ENCODE assay signal across 14 cellular contexts in the genomic region with DNA sequence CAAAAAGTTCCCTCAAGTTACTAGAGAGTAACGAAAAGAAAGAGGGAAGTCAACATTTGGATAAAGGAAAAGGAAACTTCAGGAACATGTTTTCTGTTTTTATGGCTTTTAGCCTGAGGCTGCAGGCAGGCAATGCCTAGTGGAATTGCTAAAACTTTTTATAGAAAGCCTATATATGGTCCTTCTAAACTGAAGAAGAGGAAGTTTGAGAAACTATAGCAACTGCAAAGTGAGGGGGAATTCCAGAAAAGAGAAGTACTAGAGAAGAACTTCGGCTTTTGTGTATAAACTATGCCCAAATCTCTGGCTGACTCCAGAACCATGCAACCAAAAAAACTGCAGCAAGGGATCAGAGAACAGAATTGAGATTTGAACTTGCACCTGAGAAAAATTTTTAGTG.
DNase-seq lines count a peak whose midpoint lies in the region; ATAC-seq, FAIRE-seq and TF ChIP-seq lines count a peak whose summit lies in the region.
"Had no signal": no experiment of that assay in that cellular context is flagged by ENCODE, and none has a peak within 500 bp of the region (broad histone marks: within the 10 kb centered on the region; RNA-seq: fewer than 3 reads in every experiment).

No MANE protein-coding gene starts in this region.

- no peak overlapping the region for H3K27ac ChIP-seq in spleen
- H3K27ac ChIP-seq: foreskin keratinocyte, right lobe of liver had no signal

- peaks cover 0 to 12% (median 0%) of the 10 kb centered on the region in 6 donors for H3K4me1 ChIP-seq in spleen
- H3K4me1 ChIP-seq: foreskin keratinocyte, right lobe of liver had no signal

- H3K36me3 ChIP-seq in spleen, result no peaks in the 10 kb centered on the region
- H3K36me3 ChIP-seq: right lobe of liver had no signal

- POLR2A ChIA-PET in activated CD4-positive, alpha-beta memory T cell treated with anti-CD3 and anti-CD28 coated beads, Interleukin-2, amount 10 ng/mL, durations not matched to agents 7 days and 5 days (lab: Charles Lee), result no interaction called here

- no peak overlapping the region for H3K4me3 ChIP-seq in spleen
- H3K4me3 ChIP-seq: right lobe of liver had no signal

- H3K36me3 Mint-ChIP-seq in activated CD4-positive, alpha-beta memory T cell treated with anti-CD3 and anti-CD28 coated beads, Interleukin-2, amount 10 ng/mL, durations not matched to agents 7 days and 5 days (ENCODE audit: low read depth), result no peaks in the 10 kb centered on the region
- H3K36me3 Mint-ChIP-seq: CD4-positive, CD25-positive, alpha-beta regulatory T cell had no signal

- H3K27me3 ChIP-seq in spleen (replicated peaks in 1 of 7), result no peaks in the 10 kb centered on the region
- H3K27me3 ChIP-seq: foreskin keratinocyte, right lobe of liver had no signal

- no peak for FAIRE-seq in GM12891 (lab: Jason Lieb, UNC)

- H3K27ac Mint-ChIP-seq in activated CD4-positive, alpha-beta memory T cell treated with anti-CD3 and anti-CD28 coated beads, Interleukin-2, amount 10 ng/mL, durations not matched to agents 7 days and 5 days, result no peak overlapping the region
- H3K27ac Mint-ChIP-seq: CD4-positive, CD25-positive, alpha-beta regulatory T cell had no signal

- DNase-seq in GM12891 (ENCODE audit: insufficient read length, low spot score), result peak; percentile 1
- DNase-seq in SIG-M5 treated with dmso at 0.1 percent for 504 hours (lab: John Stamatoyannopoulos, UW; ENCODE audit: unreplicated experiment), result peak; percentile 67
- DNase-seq in spleen, result no peak
- no peak for DNase-seq in activated CD4-positive, alpha-beta memory T cell treated with anti-CD3 and anti-CD28 coated beads, Interleukin-2, amount 10 ng/mL, durations not matched to agents 7 days and 5 days
- DNase-seq in islet precursor cell, result no peak
- DNase-seq: CD4-positive, CD25-positive, alpha-beta regulatory T cell; cerebellar nuclear complex; foreskin keratinocyte; NCI-H524 treated with DMSO at 0.1 percent for 48 hours; right lobe of liver; T1000 had no signal

- intact Hi-C loops in spleen (cut with DNase I; ENCODE audit: low total_unique reads), result no loop called here

- WGBS in spleen, 5 donors, result 13 to 20% (median 18%) methylated on average over 2 of the region's 2 CpGs

- no peak for TF ChIP-seq CTCF in spleen (IDR thresholded peaks at IDR 0.05 in 8 of 11, conservative IDR thresholded peaks at IDR 0.05 in 3 of 11)

- TF ChIP-seq POLR2A in GM12891 (IDR thresholded peaks at IDR 0.05; ENCODE audit: low read depth, low read length) (no peak), spleen (IDR thresholded peaks at IDR 0.05) (no peak)

- H3K4me1 Mint-ChIP-seq in activated CD4-positive, alpha-beta memory T cell treated with anti-CD3 and anti-CD28 coated beads, Interleukin-2, amount 10 ng/mL, durations not matched to agents 7 days and 5 days, result no peaks in the 10 kb centered on the region
- H3K4me1 Mint-ChIP-seq: CD4-positive, CD25-positive, alpha-beta regulatory T cell had no signal

- H3K4me3 Mint-ChIP-seq in activated CD4-positive, alpha-beta memory T cell treated with anti-CD3 and anti-CD28 coated beads, Interleukin-2, amount 10 ng/mL, durations not matched to agents 7 days and 5 days, result no peak overlapping the region
- H3K4me3 Mint-ChIP-seq: CD4-positive, CD25-positive, alpha-beta regulatory T cell had no signal

- H3K27me3 Mint-ChIP-seq in activated CD4-positive, alpha-beta memory T cell treated with anti-CD3 and anti-CD28 coated beads, Interleukin-2, amount 10 ng/mL, durations not matched to agents 7 days and 5 days, result no peaks in the 10 kb centered on the region
- H3K27me3 Mint-ChIP-seq: CD4-positive, CD25-positive, alpha-beta regulatory T cell had no signal

- ATAC-seq in GM21515 (IDR thresholded peaks at IDR 0.05; ENCODE audit: unreplicated experiment), result peak; percentile 61
- peak; percentile 95 for ATAC-seq in HG03159 (IDR thresholded peaks at IDR 0.05; ENCODE audit: unreplicated experiment)
- no peak for ATAC-seq in HG03175 (IDR thresholded peaks at IDR 0.05; ENCODE audit: unreplicated experiment)
- ATAC-seq: foreskin keratinocyte had no signal

- H3K9me3 ChIP-seq in spleen, result peaks cover 0 to 12% (median 8%) of the 10 kb centered on the region in 8 donors
- H3K9me3 ChIP-seq: right lobe of liver had no signal

- CTCF ChIA-PET in activated CD4-positive, alpha-beta memory T cell treated with anti-CD3 and anti-CD28 coated beads, Interleukin-2, amount 10 ng/mL, durations not matched to agents 7 days and 5 days (lab: Charles Lee), result no interaction called here

- H3K9me3 Mint-ChIP-seq in activated CD4-positive, alpha-beta memory T cell treated with anti-CD3 and anti-CD28 coated beads, Interleukin-2, amount 10 ng/mL, durations not matched to agents 7 days and 5 days, result peaks cover 3% of the 10 kb centered on the region

TF ChIP-seq in GM12891, 5 proteins besides CTCF, POLR2A, EP300 and RAD21:
- TF ChIP-seq POU2F2 (IDR thresholded peaks at IDR 0.05; ENCODE audit: low read depth, low read length), result no peak
- no peak for TF ChIP-seq POLR2AphosphoS5 (IDR thresholded peaks at IDR 0.05; ENCODE audit: low read depth, low read length)
- no peak for TF ChIP-seq TAF1 (IDR thresholded peaks at IDR 0.05; ENCODE audit: low read depth, low read length)
- TF ChIP-seq SPI1 (IDR thresholded peaks at IDR 0.05; ENCODE audit: low read depth, low read length), result no peak
- TF ChIP-seq PAX5 (IDR thresholded peaks at IDR 0.05; ENCODE audit: insufficient read depth, low read length, severe bottlenecking), result no peak
TF ChIP-seq in GM12891: peak in this region for 0.

Comparison
In these comparisons a context has a peak if more than half of its experiments do, and no peak if none do; other contexts are left out.
1. DNase-seq: peak in GM12891 (single experiment) and SIG-M5 treated with dmso at 0.1 percent for 504 hours (single experiment); none in spleen (single experiment), activated CD4-positive, alpha-beta memory T cell treated with anti-CD3 and anti-CD28 coated beads, Interleukin-2, amount 10 ng/mL, durations not matched to agents 7 days and 5 days (single experiment) and islet precursor cell (single experiment).